Comparison of ENCODE assay signal across 30 cellular contexts in the genomic region with DNA sequence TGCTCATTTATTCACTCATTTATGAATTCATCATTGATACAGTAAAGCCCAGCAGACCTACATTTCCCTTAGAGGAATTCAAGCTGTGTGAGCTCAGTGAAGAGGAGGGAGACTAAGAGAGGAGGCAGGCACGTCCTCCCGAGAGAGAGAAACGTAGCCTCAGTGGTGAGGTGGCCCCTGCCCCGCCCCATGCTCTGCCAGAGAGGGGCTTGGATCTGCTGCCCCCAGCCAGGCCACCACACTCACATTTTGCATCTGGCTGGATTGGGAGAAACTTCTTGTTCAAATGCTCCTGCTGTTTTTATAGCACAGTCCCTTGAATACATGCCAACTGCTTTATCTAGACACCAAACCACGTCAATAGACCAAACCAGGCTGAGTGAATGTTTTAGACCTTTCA.
"Had no signal": no experiment of that assay in that cellular context is flagged by ENCODE, and none has a peak within 500 bp of the region (broad histone marks: within the 10 kb centered on the region; RNA-seq: fewer than 3 reads in every experiment).

No MANE protein-coding gene starts in this region.

- H3K27ac ChIP-seq: adrenal gland, body of pancreas, colonic mucosa, dorsolateral prefrontal cortex had no signal

- H3K9me3 ChIP-seq: adrenal gland, body of pancreas, colonic mucosa had no signal

- H3K36me3 ChIP-seq: adrenal gland, colonic mucosa had no signal

- DNase-seq: activated CD4-positive, alpha-beta memory T cell treated with anti-CD3 and anti-CD28 coated beads for 36 hours; activated CD4-positive, alpha-beta T cell treated with anti-CD3 and anti-CD28 coated beads for 36 hours; activated CD4-positive, alpha-beta T cell treated with anti-CD3 and anti-CD28 coated beads, Interleukin-2, amount 10 ng/mL, durations not matched to agents 24 days and 14 days; activated CD4-positive, CD25-positive, alpha-beta regulatory T cell; activated CD4-positive, CD25-positive, alpha-beta regulatory T cell treated with anti-CD3 and anti-CD28 coated beads, Interleukin-2, amount 50 U/mL, for 72 hours; activated CD8-positive, alpha-beta memory T cell treated with anti-CD3 and anti-CD28 coated beads, Interleukin-2, amount 10 ng/mL, durations not matched to agents 7 days and 5 days; activated CD8-positive, alpha-beta memory T cell treated with anti-CD3 and anti-CD28 coated beads, Interleukin-2, amount 50 U/mL, for 4 hours; activated CD8-positive, alpha-beta T cell treated with anti-CD3 and anti-CD28 coated beads, Interleukin-2, amount 10 ng/mL, durations not matched to agents 7 days and 5 days; activated effector memory CD4-positive, alpha-beta T cell treated with anti-CD3 and anti-CD28 coated beads, Interleukin-2, amount 50 U/mL, for 16 hours; activated naive CD4-positive, alpha-beta T cell treated with anti-CD3 and anti-CD28 coated beads for 36 hours; activated naive CD8-positive, alpha-beta T cell treated with anti-CD3 and anti-CD28 coated beads for 36 hours; activated naive CD8-positive, alpha-beta T cell treated with anti-CD3 and anti-CD28 coated beads, Interleukin-2, amount 50 U/mL, for 24 hours; activated T-cell treated with anti-CD3 and anti-CD28 coated beads, Interleukin-2, amount 50 U/mL, for 1 hour; activated T-cell treated with anti-CD3 and anti-CD28 coated beads, Interleukin-2, amount 50 U/mL, for 48 hours; adrenal gland; amygdala; aorta; body of pancreas; central memory CD4-positive, alpha-beta T cell; cerebellar nuclear complex; colonic mucosa; dorsolateral prefrontal cortex; effector memory CD4-positive, alpha-beta T cell; endodermal cell; foreskin fibroblast; head of caudate nucleus; T-helper 1 cell; T-helper 17 cell; T1000 had no signal

- H3K27me3 ChIP-seq: body of pancreas, colonic mucosa had no signal

- H3K4me3 ChIP-seq: adrenal gland, body of pancreas, colonic mucosa, dorsolateral prefrontal cortex had no signal

- H3K4me1 ChIP-seq: adrenal gland, body of pancreas, colonic mucosa had no signal

- ATAC-seq: activated CD4-positive, alpha-beta T cell treated with anti-CD3 and anti-CD28 coated beads for 36 hours; activated CD8-positive, alpha-beta memory T cell treated with anti-CD3 and anti-CD28 coated beads, Interleukin-2, amount 10 ng/mL, durations not matched to agents 7 days and 5 days; activated CD8-positive, alpha-beta T cell treated with anti-CD3 and anti-CD28 coated beads, Interleukin-2, amount 10 ng/mL, durations not matched to agents 7 days and 5 days; activated naive CD8-positive, alpha-beta T cell treated with anti-CD3 and anti-CD28 coated beads, Interleukin-2, amount 50 U/mL, for 24 hours; body of pancreas; esophagus mucosa; T-helper 17 cell had no signal
